Comparison of ENCODE assay signal across 8 cellular contexts in genomic region chr15:68924866-68925599, GRCh38. TPM values are rescaled to one million over a fixed set of nuclear protein-coding genes. Genes with fewer than 3 reads are reported as not detected.
A peak's percentile ranks its signal among the peaks of the same experiment; 100 is the strongest.
DNase-seq lines count a peak whose midpoint lies in the region; ATAC-seq and TF ChIP-seq lines count a peak whose summit lies in the region.

No MANE protein-coding gene starts in this region.

- no peak overlapping the region for H2BK5ac ChIP-seq in trophoblast cell (ENCODE audit: low read depth, low read length, poor library complexity)

- H3K9me3 ChIP-seq in SJSA1 (replicated peaks) (no peaks in the 10 kb centered on the region), trophoblast cell (ENCODE audit: insufficient read depth, low read depth, low read length) (peaks cover 2% of the 10 kb centered on the region), vagina (no peaks in the 10 kb centered on the region)

- H3K4me1 Mint-ChIP-seq in activated naive CD4-positive, alpha-beta T cell treated with anti-CD3 and anti-CD28 coated beads for 36 hours (ENCODE audit: low read depth) = no peaks in the 10 kb centered on the region

- no peak overlapping the region for H3K27ac ChIP-seq in SJSA1
- no peak overlapping the region for H3K27ac ChIP-seq in trophoblast cell (ENCODE audit: low read depth, low read length)
- no peak overlapping the region for H3K27ac ChIP-seq in vagina

- no peak overlapping the region for H3K4me2 ChIP-seq in trophoblast cell (ENCODE audit: low read length)

- ATAC-seq in HG03342 (IDR thresholded peaks at IDR 0.05; ENCODE audit: unreplicated experiment) = no peak

- H3K18ac ChIP-seq in trophoblast cell (ENCODE audit: low read length) = no peak overlapping the region

- no peak overlapping the region for H2BK12ac ChIP-seq in trophoblast cell (ENCODE audit: low read length)

- H2AK5ac ChIP-seq in trophoblast cell (ENCODE audit: low read length) = no peak overlapping the region

- no peak overlapping the region for H4K91ac ChIP-seq in trophoblast cell (ENCODE audit: low read depth, low read length)

- no peaks in the 10 kb centered on the region for H3K79me1 ChIP-seq in trophoblast cell (ENCODE audit: low read length)

- H3K27ac Mint-ChIP-seq in activated naive CD4-positive, alpha-beta T cell treated with anti-CD3 and anti-CD28 coated beads for 36 hours = no peak overlapping the region

- H2BK120ac ChIP-seq in trophoblast cell (ENCODE audit: insufficient read depth, low read length, poor library complexity) = no peak overlapping the region

- H3K36me3 ChIP-seq in SJSA1 = no peaks in the 10 kb centered on the region
- no peaks in the 10 kb centered on the region for H3K36me3 ChIP-seq in trophoblast cell (ENCODE audit: control insufficient read depth in 1 of 2, insufficient read depth in 2 of 2, low read length in 2 of 2)
- no peaks in the 10 kb centered on the region for H3K36me3 ChIP-seq in vagina

- H3K36me3 Mint-ChIP-seq in activated naive CD4-positive, alpha-beta T cell treated with anti-CD3 and anti-CD28 coated beads for 36 hours (ENCODE audit: low read depth) = no peaks in the 10 kb centered on the region

- TF ChIP-seq POLR2A in vagina (IDR thresholded peaks at IDR 0.05) = no peak

- peaks cover 24% of the 10 kb centered on the region for H3K27me3 Mint-ChIP-seq in activated naive CD4-positive, alpha-beta T cell treated with anti-CD3 and anti-CD28 coated beads for 36 hours (ENCODE audit: low read depth)

- H3K9me3 Mint-ChIP-seq in activated naive CD4-positive, alpha-beta T cell treated with anti-CD3 and anti-CD28 coated beads for 36 hours = no peaks in the 10 kb centered on the region

- H3K79me2 ChIP-seq in trophoblast cell (ENCODE audit: control insufficient read depth, insufficient read depth, low read length, poor library complexity) = no peaks in the 10 kb centered on the region

- no peaks in the 10 kb centered on the region for H3K4me1 ChIP-seq in SJSA1 (replicated peaks)
- H3K4me1 ChIP-seq in trophoblast cell (ENCODE audit: control insufficient read depth in 1 of 2, insufficient read depth in 2 of 2, low read length in 2 of 2) = no peaks in the 10 kb centered on the region
- H3K4me1 ChIP-seq in vagina = no peaks in the 10 kb centered on the region

- TF ChIP-seq CTCF in vagina (IDR thresholded peaks at IDR 0.05) = peak; percentile 32 to 54 (median 52)

- no peak overlapping the region for H3K4me3 Mint-ChIP-seq in activated naive CD4-positive, alpha-beta T cell treated with anti-CD3 and anti-CD28 coated beads for 36 hours

- H2AFZ ChIP-seq in trophoblast cell (ENCODE audit: insufficient read depth, low read length, poor library complexity) = no peak overlapping the region

- WGBS in trophoblast cell (ENCODE audit: extremely low coverage, insufficient coverage, insufficient read length) = no CpG with 5 or more reads among the region's 8 CpGs

- H3K4ac ChIP-seq in trophoblast cell (ENCODE audit: low read depth, low read length) = no peak overlapping the region

- no peak overlapping the region for H3K14ac ChIP-seq in trophoblast cell (ENCODE audit: low read length)

- H3K4me3 ChIP-seq in SJSA1 (no peak overlapping the region), trophoblast cell (ENCODE audit: low read depth, low read length) (no peak overlapping the region), vagina (no peak overlapping the region)

- H4K8ac ChIP-seq in trophoblast cell (ENCODE audit: low read depth, low read length) = no peak overlapping the region

- intact Hi-C loops in activated naive CD4-positive, alpha-beta T cell treated with anti-CD3 and anti-CD28 coated beads for 36 hours (cut with micrococcal nuclease) = loop anchor here (1.0 to 2.0 kb wide), 2 partner anchors 50 to 374 kb away; no protein-coding TSS in a partner anchor
- intact Hi-C loops in vagina (cut with DNase I) = no loop called here

- H3K9ac ChIP-seq in trophoblast cell (ENCODE audit: low read length) = no peak overlapping the region

- DNase-seq in GDM1 (lab: John Stamatoyannopoulos, UW) (peak; percentile 11), NAMALWA (ENCODE audit: low spot score) (peak; percentile 93), SJSA1 (ENCODE audit: low read depth in 1 of 2, low spot score in 2 of 2) (peak; percentile 35 to 64), glomerular endothelial cell (ENCODE audit: extremely low read depth, low read depth, low spot score) (peak; percentile 16), trophoblast cell (peak; percentile 71 to 87), vagina (ENCODE audit: extremely low spot score in 2 of 2) (no peak)
- DNase-seq in activated naive CD4-positive, alpha-beta T cell treated with anti-CD3 and anti-CD28 coated beads for 36 hours = peak; percentile 85

- CTCF ChIA-PET in activated naive CD4-positive, alpha-beta T cell treated with anti-CD3 and anti-CD28 coated beads for 36 hours (lab: Charles Lee) = interaction anchor here (0.6 to 4.8 kb wide), 18 partner anchors 10 to 378 kb away, joined by 3 to 24 read pairs (median 4); no protein-coding TSS in a partner anchor

- H3K27me3 ChIP-seq in SJSA1 (replicated peaks) = no peaks in the 10 kb centered on the region
- no peaks in the 10 kb centered on the region for H3K27me3 ChIP-seq in trophoblast cell (ENCODE audit: insufficient read depth, low read length)
- no peaks in the 10 kb centered on the region for H3K27me3 ChIP-seq in vagina

- H4K12ac ChIP-seq in trophoblast cell (ENCODE audit: low read depth, low read length) = no peak overlapping the region

- no peak overlapping the region for H3K23ac ChIP-seq in trophoblast cell (ENCODE audit: low read length)

RNA-seq across cellular contexts. Expression of gene SPESP1, which starts 5.3 kb away (rescaled TPM):
- total RNA-seq in SJSA1 (2014; rRNA removed; shearing (Covaris generic)) = not detected in 2 replicates
- total RNA-seq in activated naive CD4-positive, alpha-beta T cell treated with anti-CD3 and anti-CD28 coated beads for 36 hours = under 1 TPM; 0.47 to 0.81 TPM
- 0.92 and 1.5 TPM in 2 replicates for total RNA-seq in glomerular endothelial cell
- not detected in 2 replicates for polyA plus RNA-seq in trophoblast cell (2013)
- 1.5 TPM for total RNA-seq in vagina

Comparison
In these comparisons a context has a peak if more than half of its experiments do, and no peak if none do; other contexts are left out.
1. DNase-seq: peak in GDM1 (single experiment), NAMALWA (single experiment), SJSA1 (2 of 2), activated naive CD4-positive, alpha-beta T cell treated with anti-CD3 and anti-CD28 coated beads for 36 hours (single experiment), glomerular endothelial cell (single experiment) and trophoblast cell (2 of 2); none in vagina (0 of 2).